Comparison of ENCODE assay signal across 32 cellular contexts in the genomic region with DNA sequence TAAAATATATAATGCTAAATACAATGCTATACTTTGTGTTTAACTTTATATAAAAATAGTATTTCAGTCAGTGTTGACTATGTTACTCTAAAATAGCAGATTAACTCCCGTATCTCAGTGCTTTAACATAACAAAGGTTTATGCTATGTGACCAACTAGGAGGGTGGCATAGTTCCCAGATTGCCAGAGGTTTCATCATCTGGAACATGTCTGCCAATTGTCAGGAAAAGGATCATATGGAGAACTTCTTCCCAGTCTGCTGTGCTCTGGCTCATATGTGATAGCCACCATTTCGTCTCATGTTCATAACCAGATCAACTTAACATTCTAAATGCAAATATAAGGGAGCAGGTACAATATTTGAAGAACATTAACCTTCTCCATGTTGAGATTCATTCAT.
"Had no signal": no experiment of that assay in that cellular context is flagged by ENCODE, and none has a peak within 500 bp of the region (broad histone marks: within the 10 kb centered on the region; RNA-seq: fewer than 3 reads in every experiment).

No MANE protein-coding gene starts in this region.

- ATAC-seq: activated T-cell treated with anti-CD3 and anti-CD28 coated beads, Interleukin-2, amount 50 U/mL, for 4 hours; activated T-helper 17 cell treated with anti-CD3 and anti-CD28 coated beads, Interleukin-2, amount 50 U/mL, for 72 hours; effector memory CD8-positive, alpha-beta T cell; left colon; natural killer cell; psoas muscle; stimulated activated memory B cell treated with anti-CD40 and anti-IgM and Interleukin-4, amounts not matched to agents 10 μg/mL and 1 μg/mL and 100 μg/mL, for 72 hours; upper lobe of right lung; WTC11 had no signal

- H3K4me1 ChIP-seq: neural progenitor cell, parathyroid adenoma, psoas muscle, sigmoid colon, stomach, thyroid gland, upper lobe of right lung had no signal

- DNase-seq: activated CD4-positive, alpha-beta memory T cell treated with anti-CD3 and anti-CD28 coated beads, Interleukin-2, amount 10 ng/mL, durations not matched to agents 7 days and 5 days; activated CD4-positive, alpha-beta T cell treated with anti-CD3 and anti-CD28 coated beads for 1 hour; activated CD4-positive, alpha-beta T cell treated with anti-CD3 and anti-CD28 coated beads, Interleukin-2, amount 10 ng/mL, durations not matched to agents 7 days and 5 days; activated gamma-delta T cell treated with Interleukin-2 at 50 U/mL for 16 hours; activated naive CD4-positive, alpha-beta T cell treated with anti-CD3 and anti-CD28 coated beads, Interleukin-2, amount 50 U/mL, for 16 hours; activated T-cell treated with anti-CD3 and anti-CD28 coated beads, Interleukin-2, amount 50 U/mL, for 4 hours; amygdala; effector memory CD8-positive, alpha-beta T cell; erythroblast; head of caudate nucleus; hypothalamus; immature natural killer cell; kidney; left colon; natural killer cell; occipital lobe; psoas muscle; sigmoid colon; small intestine; stimulated activated CD4-positive, alpha-beta T cell treated with anti-CD3 and anti-CD28 coated beads, Interleukin-1b, Interleukin-23, amount 100 ng/mL, for 48 hours; stimulated activated CD4-positive, alpha-beta T cell treated with anti-CD3 and anti-CD28 coated beads, Interleukin-4, amount 100 ng/mL, for 4 hours; stimulated activated CD8-positive, alpha-beta memory T cell treated with anti-CD3 and anti-CD28 coated beads, Interleukin-4, amount 100 ng/mL, for 48 hours; stomach; T-helper 2 cell; thyroid gland; upper lobe of right lung had no signal

- FAIRE-seq: colon, kidney, small intestine had no signal

- H3K9me3 ChIP-seq: thyroid gland had no signal

- H3K36me3 ChIP-seq: neural progenitor cell, sigmoid colon, stomach, thyroid gland, upper lobe of right lung had no signal

- H3K4me3 ChIP-seq: neural progenitor cell, psoas muscle, sigmoid colon, stomach, thyroid gland, upper lobe of right lung had no signal

- H2AFZ ChIP-seq: neural progenitor cell, parathyroid adenoma had no signal

- H3K4me2 ChIP-seq: neural progenitor cell had no signal

- H3K27ac ChIP-seq: neural progenitor cell, parathyroid adenoma, psoas muscle, sigmoid colon, stomach, thyroid gland, upper lobe of right lung had no signal

- H3K79me2 ChIP-seq: parathyroid adenoma had no signal

- H3K27me3 ChIP-seq: neural progenitor cell, sigmoid colon, stomach, thyroid gland, upper lobe of right lung had no signal

- H3K9ac ChIP-seq: neural progenitor cell, parathyroid adenoma had no signal
